24 cellular contexts compared by ENCODE assay signal in genomic region chr1:184865831-184866230, GRCh38.
DNase-seq lines count a peak whose midpoint lies in the region; ATAC-seq and TF ChIP-seq lines count a peak whose summit lies in the region.
"Had no signal": no experiment of that assay in that cellular context is flagged by ENCODE, and none has a peak within 500 bp of the region (broad histone marks: within the 10 kb centered on the region; RNA-seq: fewer than 3 reads in every experiment).

No MANE protein-coding gene starts in this region.

- WGBS in stomach, 5 donors: 63 to 81% (median 71%) methylated on average over 1 of the region's 1 CpG

- no peak for DNase-seq in activated CD4-positive, alpha-beta memory T cell treated with anti-CD3 and anti-CD28 coated beads, Interleukin-2, amount 10 ng/mL, durations not matched to agents 7 days and 5 days
- DNase-seq in activated CD4-positive, alpha-beta memory T cell treated with anti-CD3 and anti-CD28 coated beads for 36 hours: no peak
- DNase-seq in fibroblast of gingiva (ENCODE audit: low read depth): peak; percentile 37
- no peak for DNase-seq in stomach
- no peak for DNase-seq in coronary artery (ENCODE audit: low spot score)
- DNase-seq in NCI-H345 treated with DMSO at 0.1 percent for 48 hours (lab: John Stamatoyannopoulos, UW; ENCODE audit: unreplicated experiment): no peak
- DNase-seq: activated CD4-positive, alpha-beta T cell treated with anti-CD3 and anti-CD28 coated beads, Interleukin-2, amount 50 U/mL, for 4 hours; activated naive CD8-positive, alpha-beta T cell treated with anti-CD3 and anti-CD28 coated beads, Interleukin-2, amount 10 ng/mL, durations not matched to agents 7 days and 5 days; DMS153; GDM1; islet precursor cell; lower lobe of right lung; NCI-H1105 treated with DMSO at 0.1 percent for 48 hours; NCI-H2107; NCI-H524 treated with DMSO at 0.1 percent for 48 hours; stimulated activated CD4-positive, alpha-beta T cell treated with anti-CD3 and anti-CD28 coated beads, Interleukin-4, amount 100 ng/mL, for 1 hour; SW 1271 had no signal

- H3K9me3 ChIP-seq in stomach: no peaks in the 10 kb centered on the region
- H3K9me3 ChIP-seq: A549, BLaER1, lower lobe of right lung had no signal

- no peak for TF ChIP-seq EP300 in stomach (IDR thresholded peaks at IDR 0.05)

- H3K4me3 ChIP-seq in stomach (no peak overlapping the region), coronary artery (no peak overlapping the region)
- H3K4me3 ChIP-seq: A549, BLaER1, hepatocyte, lower lobe of right lung, smooth muscle cell had no signal

- peaks cover 62% of the 10 kb centered on the region for H3K36me3 Mint-ChIP-seq in activated CD4-positive, alpha-beta memory T cell treated with anti-CD3 and anti-CD28 coated beads, Interleukin-2, amount 10 ng/mL, durations not matched to agents 7 days and 5 days (ENCODE audit: low read depth)
- peaks cover 13% of the 10 kb centered on the region for H3K36me3 Mint-ChIP-seq in activated CD4-positive, alpha-beta memory T cell treated with anti-CD3 and anti-CD28 coated beads for 36 hours

- CTCF ChIA-PET in activated CD4-positive, alpha-beta memory T cell treated with anti-CD3 and anti-CD28 coated beads, Interleukin-2, amount 10 ng/mL, durations not matched to agents 7 days and 5 days (lab: Charles Lee): interaction anchor here (2.1 kb wide), 1 partner anchor 26 kb away, joined by 9 read pairs; no protein-coding TSS in a partner anchor
- CTCF ChIA-PET in activated CD4-positive, alpha-beta memory T cell treated with anti-CD3 and anti-CD28 coated beads for 36 hours (lab: Charles Lee): interaction anchor here (0.7 to 1.1 kb wide), 2 partner anchors 27 to 61 kb away, joined by 3 to 4 read pairs; no protein-coding TSS in a partner anchor

- POLR2A ChIA-PET in activated CD4-positive, alpha-beta memory T cell treated with anti-CD3 and anti-CD28 coated beads, Interleukin-2, amount 10 ng/mL, durations not matched to agents 7 days and 5 days (lab: Charles Lee): interaction anchor here (0.9 to 3.4 kb wide), 5 partner anchors 22 to 107 kb away, joined by 3 to 51 read pairs (median 19); partner anchors contain the start of gene NIBAN1
- POLR2A ChIA-PET in activated CD4-positive, alpha-beta memory T cell treated with anti-CD3 and anti-CD28 coated beads for 36 hours (lab: Charles Lee): interaction anchor here (2.0 to 2.9 kb wide), 2 partner anchors 88 to 107 kb away, joined by 6 to 33 read pairs; partner anchors contain the start of gene NIBAN1

- intact Hi-C loops in activated CD4-positive, alpha-beta memory T cell treated with anti-CD3 and anti-CD28 coated beads for 36 hours (cut with micrococcal nuclease): loop anchor here (2.0 to 5.0 kb wide), 3 partner anchors 111 to 1394 kb away; partner anchors contain the start of genes EDEM3, IVNS1ABP and SMG7
- intact Hi-C loops in stomach (cut with DNase I; ENCODE audit: low total_unique reads): no loop called here

- no peak for TF ChIP-seq POLR2A in stomach (IDR thresholded peaks at IDR 0.05)

- ATAC-seq in SK-N-SH treated with all-trans-retinoic acid at 6 μM for 48 hours (peak; percentile 28; the same call in 2 of the 3 replicates), HG03571 (IDR thresholded peaks at IDR 0.05; ENCODE audit: unreplicated experiment) (no peak)
- ATAC-seq: A549, HepG2, lower lobe of right lung had no signal

- peaks cover 3% of the 10 kb centered on the region for H3K9me3 Mint-ChIP-seq in activated CD4-positive, alpha-beta memory T cell treated with anti-CD3 and anti-CD28 coated beads, Interleukin-2, amount 10 ng/mL, durations not matched to agents 7 days and 5 days
- no peaks in the 10 kb centered on the region for H3K9me3 Mint-ChIP-seq in activated CD4-positive, alpha-beta memory T cell treated with anti-CD3 and anti-CD28 coated beads for 36 hours

- H3K4me1 Mint-ChIP-seq in activated CD4-positive, alpha-beta memory T cell treated with anti-CD3 and anti-CD28 coated beads, Interleukin-2, amount 10 ng/mL, durations not matched to agents 7 days and 5 days: peaks cover 61% of the 10 kb centered on the region
- H3K4me1 Mint-ChIP-seq in activated CD4-positive, alpha-beta memory T cell treated with anti-CD3 and anti-CD28 coated beads for 36 hours (ENCODE audit: low read depth): peaks cover 50% of the 10 kb centered on the region

- H3K27me3 ChIP-seq in stomach: no peaks in the 10 kb centered on the region
- H3K27me3 ChIP-seq: BLaER1, hepatocyte had no signal

- no peaks in the 10 kb centered on the region for H3K36me3 ChIP-seq in stomach
- H3K36me3 ChIP-seq: BLaER1, lower lobe of right lung had no signal

- H3K27me3 Mint-ChIP-seq in activated CD4-positive, alpha-beta memory T cell treated with anti-CD3 and anti-CD28 coated beads, Interleukin-2, amount 10 ng/mL, durations not matched to agents 7 days and 5 days: no peaks in the 10 kb centered on the region
- no peaks in the 10 kb centered on the region for H3K27me3 Mint-ChIP-seq in activated CD4-positive, alpha-beta memory T cell treated with anti-CD3 and anti-CD28 coated beads for 36 hours
- H3K27me3 Mint-ChIP-seq: activated naive CD8-positive, alpha-beta T cell treated with anti-CD3 and anti-CD28 coated beads, Interleukin-2, amount 10 ng/mL, durations not matched to agents 7 days and 5 days had no signal

- peak overlapping the region in 3 of 5 donors; percentile 71 to 74 (median 72) for H3K27ac ChIP-seq in stomach
- peak overlapping the region in 1 of 2 donors; percentile 25 for H3K27ac ChIP-seq in coronary artery
- H3K27ac ChIP-seq: A549, BLaER1, hepatocyte, lower lobe of right lung had no signal

- H3K4me1 ChIP-seq in stomach: peaks cover 19 to 67% (median 43%) of the 10 kb centered on the region in 4 donors
- H3K4me1 ChIP-seq: A549, BLaER1 had no signal

- no peak overlapping the region for H3K4me3 Mint-ChIP-seq in activated CD4-positive, alpha-beta memory T cell treated with anti-CD3 and anti-CD28 coated beads, Interleukin-2, amount 10 ng/mL, durations not matched to agents 7 days and 5 days
- H3K4me3 Mint-ChIP-seq in activated CD4-positive, alpha-beta memory T cell treated with anti-CD3 and anti-CD28 coated beads for 36 hours: no peak overlapping the region

- H3K27ac Mint-ChIP-seq in activated CD4-positive, alpha-beta memory T cell treated with anti-CD3 and anti-CD28 coated beads, Interleukin-2, amount 10 ng/mL, durations not matched to agents 7 days and 5 days: peak overlapping the region; percentile 85
- no peak overlapping the region for H3K27ac Mint-ChIP-seq in activated CD4-positive, alpha-beta memory T cell treated with anti-CD3 and anti-CD28 coated beads for 36 hours
- H3K27ac Mint-ChIP-seq: activated naive CD8-positive, alpha-beta T cell treated with anti-CD3 and anti-CD28 coated beads, Interleukin-2, amount 10 ng/mL, durations not matched to agents 7 days and 5 days had no signal

- TF ChIP-seq CTCF in stomach (IDR thresholded peaks at IDR 0.05) (no peak), coronary artery (IDR thresholded peaks at IDR 0.05) (no peak)

TF ChIP-seq in SK-N-SH treated with all-trans-retinoic acid at 6 μM for 48 hours, 23 proteins besides CTCF, POLR2A, EP300 and RAD21 (continues in another document):
- TF ChIP-seq BACH2 (CRISPR knock-in tag; IDR thresholded peaks at IDR 0.05; ENCODE audit: borderline replicate concordance) (no peak), ZFP30 (CRISPR knock-in tag; IDR thresholded peaks at IDR 0.05) (no peak), OSR1 (CRISPR knock-in tag; IDR thresholded peaks at IDR 0.05) (no peak), CSDC2 (CRISPR knock-in tag; IDR thresholded peaks at IDR 0.05) (no peak), ZNF70 (CRISPR knock-in tag; IDR thresholded peaks at IDR 0.05) (no peak), TOX (CRISPR knock-in tag; IDR thresholded peaks at IDR 0.05; ENCODE audit: borderline replicate concordance) (no peak), SNAI2 (CRISPR knock-in tag; IDR thresholded peaks at IDR 0.05) (no peak), CREB5 (CRISPR knock-in tag; IDR thresholded peaks at IDR 0.05; ENCODE audit: low read depth) (no peak), POU6F1 (CRISPR knock-in tag; IDR thresholded peaks at IDR 0.05; ENCODE audit: borderline replicate concordance, low read depth) (no peak), ZNF8 (CRISPR knock-in tag; IDR thresholded peaks at IDR 0.05) (no peak), GLIS3 (CRISPR knock-in tag; IDR thresholded peaks at IDR 0.05) (no peak), ISL1 (CRISPR knock-in tag; IDR thresholded peaks at IDR 0.05) (no peak), ZFP3 (CRISPR knock-in tag; IDR thresholded peaks at IDR 0.05) (no peak), ZNF565 (CRISPR knock-in tag; conservative IDR thresholded peaks at IDR 0.05; ENCODE audit: low read depth) (no peak)
